In genomic region chr15:45279024-45279697, GRCh38 we compare ENCODE assay signal across 8 cellular contexts. TPM values are rescaled to one million over a fixed set of nuclear protein-coding genes. Genes with fewer than 3 reads are reported as not detected.
A peak's percentile ranks its signal among the peaks of the same experiment; 100 is the strongest.
DNase-seq lines count a peak whose midpoint lies in the region; ATAC-seq and TF ChIP-seq lines count a peak whose summit lies in the region.

No MANE protein-coding gene starts in this region.

- ATAC-seq in GM19397 (IDR thresholded peaks at IDR 0.05; ENCODE audit: unreplicated experiment), result peak; percentile 100
- ATAC-seq in HG03565 (IDR thresholded peaks at IDR 0.05; ENCODE audit: unreplicated experiment), result peak; percentile 99
- peak; percentile 100 for ATAC-seq in left lung

- H3K36me3 ChIP-seq in left lung, result no peaks in the 10 kb centered on the region

- peak; percentile 99 for DNase-seq in CD1c-positive myeloid dendritic cell (ENCODE audit: extremely low spot score)
- peak; percentile 88 for DNase-seq in NCI-H748 treated with DMSO at 0.1 percent for 48 hours (lab: John Stamatoyannopoulos, UW)
- peak; percentile 93 to 94 for DNase-seq in activated CD4-positive, alpha-beta T cell treated with anti-CD3 and anti-CD28 coated beads, Interleukin-2, amount 50 U/mL, for 4 hours
- peak; percentile 97 for DNase-seq in dermis blood vessel endothelial cell
- peak; percentile 94 to 97 for DNase-seq in left lung
- DNase-seq in stimulated activated CD4-positive, alpha-beta T cell treated with anti-CD3 and anti-CD28 coated beads, Interleukin-2, amount 100 ng/mL, for 4 hours (ENCODE audit: low read depth), result peak; percentile 94

- no peaks in the 10 kb centered on the region for H3K9me3 ChIP-seq in left lung

- peak overlapping the region; percentile 83 to 84 for H3K27ac ChIP-seq in left lung

- H3K4me3 ChIP-seq in left lung, result peak overlapping the region; percentile 48 to 50

- TF ChIP-seq CTCF in left lung (IDR thresholded peaks at IDR 0.05), result no peak

- intact Hi-C loops in left lung (cut with DNase I), result no loop called here

- no peaks in the 10 kb centered on the region for H3K27me3 ChIP-seq in left lung

- peaks cover 9 to 15% of the 10 kb centered on the region in 2 donors for H3K4me1 ChIP-seq in left lung

RNA-seq across cellular contexts. Expression of gene SLC28A2, which starts 27.1 kb away (rescaled TPM):
- total RNA-seq in dermis blood vessel endothelial cell, result not detected in 2 replicates
- total RNA-seq in left lung, result not detected

Comparison
In these comparisons a context has a peak if more than half of its experiments do, and no peak if none do; other contexts are left out.
1. Peak in every context shown above with its lines: DNase-seq, ATAC-seq, H3K4me3 ChIP-seq and H3K27ac ChIP-seq.